In the genomic region with DNA sequence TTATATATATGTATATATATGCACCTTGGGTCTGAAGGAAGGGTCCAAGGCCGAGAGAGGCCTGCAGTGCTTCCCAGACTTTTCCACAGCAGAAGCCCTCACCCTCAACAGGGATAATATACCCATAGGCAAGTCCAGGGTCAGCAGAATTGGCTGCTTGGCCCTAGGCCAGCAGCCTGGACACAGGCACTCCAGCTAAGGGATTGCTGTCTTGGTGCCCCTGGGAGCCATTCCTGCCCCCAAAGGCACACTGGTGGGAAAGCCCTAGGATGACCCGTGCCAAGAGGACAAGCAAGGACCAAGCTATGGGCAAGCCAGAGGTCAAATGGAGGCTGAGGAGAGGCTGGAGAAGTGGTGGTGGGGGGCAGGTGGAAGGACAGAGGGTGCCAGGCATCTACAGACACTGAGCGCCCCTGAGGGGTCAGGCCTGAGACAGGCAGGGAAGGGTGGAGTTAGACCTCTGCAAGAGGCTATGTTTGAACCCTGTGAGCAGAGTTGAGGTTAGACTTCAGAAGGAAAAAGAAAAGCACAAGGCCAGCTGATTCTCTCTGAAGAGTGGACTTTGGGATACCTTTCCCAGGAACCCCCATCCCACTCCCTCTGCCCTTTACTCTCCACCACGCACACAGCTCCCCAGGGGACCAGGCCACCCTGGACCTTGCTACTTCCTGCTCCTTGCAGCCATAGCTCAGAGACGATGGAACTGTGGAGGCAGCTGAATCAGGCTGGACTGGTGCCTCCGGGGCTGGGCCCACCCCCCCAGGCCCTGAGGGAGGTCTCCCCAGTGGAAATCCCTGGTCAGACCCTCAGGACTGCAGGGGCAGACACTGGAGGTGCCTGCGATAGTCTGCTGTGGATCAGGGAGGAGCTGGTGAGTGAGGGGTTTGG, we compare ENCODE assay signal across 21 cellular contexts. TPM values are rescaled to one million over a fixed set of nuclear protein-coding genes. Genes with fewer than 3 reads are reported as not detected.
DNase-seq lines count a peak whose midpoint lies in the region; ATAC-seq and TF ChIP-seq lines count a peak whose summit lies in the region.
"Had no signal": no experiment of that assay in that cellular context is flagged by ENCODE, and none has a peak within 500 bp of the region (broad histone marks: within the 10 kb centered on the region; RNA-seq: fewer than 3 reads in every experiment).

A gene with protein sequence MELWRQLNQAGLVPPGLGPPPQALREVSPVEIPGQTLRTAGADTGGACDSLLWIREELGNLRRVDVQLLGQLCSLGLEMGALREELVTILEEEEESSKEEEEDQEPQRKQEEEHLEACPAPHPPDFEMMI (plus strand): TSS at position 684 of the 888 bp plus-strand sequence. CDS start 14 bp downstream, at position 698.

- H3K4me1 ChIP-seq in IMR-90 (ENCODE audit: control insufficient read depth, insufficient read depth, low read length), result no peaks in the 10 kb centered on the region; the same call in 1 of the 2 replicates
- peaks cover 27 to 29% of the 10 kb centered on the region in 2 donors for H3K4me1 ChIP-seq in duodenal mucosa (ENCODE audit: control insufficient read depth in 1 of 2, insufficient read depth in 2 of 2, low read length in 2 of 2)
- H3K4me1 ChIP-seq: HAP-1 had no signal

- CTCF ChIA-PET in IMR-90 (lab: Yijun Ruan, JAX), result no interaction called here

- H3K9me3 ChIP-seq in IMR-90 (ENCODE audit: control insufficient read depth, insufficient read depth, low read length) (no peaks in the 10 kb centered on the region), duodenal mucosa (ENCODE audit: control insufficient read depth in 1 of 2, low read length in 2 of 2) (no peaks in the 10 kb centered on the region)
- H3K9me3 ChIP-seq: esophagus squamous epithelium, HAP-1, vagina had no signal

- dilution Hi-C loops in IMR-90 (cut with HindIII; ENCODE audit: low sequenced_read_pairs, unreplicated experiment), result no loop called here

- no peak within 1 kb of the TSS for H4K5ac ChIP-seq in IMR-90 (ENCODE audit: low read depth, low read length)

- H3K14ac ChIP-seq in IMR-90 (replicated peaks; ENCODE audit: low read depth, low read length), result no peak within 1 kb of the TSS

- BruUV-seq in IMR-90 (replicated peaks; lab: Mats Ljungman, UMichigan), result no TSS peak

- no peak within 1 kb of the TSS for H3K4ac ChIP-seq in IMR-90 (ENCODE audit: low read depth, low read length)

- peaks cover 3% of the 10 kb centered on the region for H3K27me3 ChIP-seq in IMR-90 (ENCODE audit: control insufficient read depth, insufficient read depth, low read length)
- H3K27me3 ChIP-seq in duodenal mucosa (ENCODE audit: control insufficient read depth in 1 of 2, insufficient read depth in 2 of 2, low read length in 2 of 2), result peaks cover 0 to 4% of the 10 kb centered on the region in 2 donors
- H3K27me3 ChIP-seq: vagina had no signal

- H3K79me1 ChIP-seq in IMR-90 (ENCODE audit: low read depth in 1 of 2, low read length in 2 of 2), result peaks cover 8 to 13% of the 10 kb centered on the region in 2 experiments

- H2AK5ac ChIP-seq in IMR-90 (ENCODE audit: low read depth, low read length), result no peak within 1 kb of the TSS

- no peak for TF ChIP-seq POLR2A in IMR-90 (IDR thresholded peaks at IDR 0.05; ENCODE audit: low read depth, low read length)

- H3K27me3 Mint-ChIP-seq in activated T-cell treated with anti-CD3 and anti-CD28 coated beads, Interleukin-2, amount 50 U/mL, for 4 hours (ENCODE audit: low read depth), result peaks cover 10% of the 10 kb centered on the region

- no peak within 1 kb of the TSS for H3K4me3 Mint-ChIP-seq in activated T-cell treated with anti-CD3 and anti-CD28 coated beads, Interleukin-2, amount 50 U/mL, for 4 hours
- H3K4me3 Mint-ChIP-seq: T-cell had no signal

- no peak within 1 kb of the TSS for H3K56ac ChIP-seq in IMR-90 (ENCODE audit: extremely low read depth, insufficient read depth, low read length)

- H3K27ac ChIP-seq in IMR-90 (ENCODE audit: insufficient read depth, low read length), result no peak within 1 kb of the TSS
- H3K27ac ChIP-seq in duodenal mucosa (ENCODE audit: low read depth, low read length), result no peak within 1 kb of the TSS
- H3K27ac ChIP-seq: esophagus squamous epithelium, vagina had no signal

- ATAC-seq in activated T-cell treated with anti-CD3 and anti-CD28 coated beads, Interleukin-2, amount 50 U/mL, for 4 hours, result no peak
- ATAC-seq in IMR-90 (ENCODE audit: low read depth), result no peak
- no peak for ATAC-seq in sciatic nerve
- ATAC-seq: Right ventricle myocardium inferior, T-cell had no signal

- H4K91ac ChIP-seq in IMR-90 (ENCODE audit: insufficient read depth, low read depth, low read length), result no peak within 1 kb of the TSS

- no peak within 1 kb of the TSS for H4K8ac ChIP-seq in IMR-90 (ENCODE audit: low read depth in 2 of 2, low read length in 2 of 2)

- no peak within 1 kb of the TSS for H3K4me3 ChIP-seq in IMR-90 (ENCODE audit: insufficient read depth, low read depth, low read length)
- H3K4me3 ChIP-seq in duodenal mucosa (ENCODE audit: low read depth in 1 of 2, low read length in 2 of 2), result peak within 1 kb of the TSS; percentile 48 to 60
- H3K4me3 ChIP-seq: esophagus squamous epithelium, HAP-1, vagina had no signal

- H2BK120ac ChIP-seq in IMR-90 (ENCODE audit: low read depth, low read length), result no peak within 1 kb of the TSS

- H3K18ac ChIP-seq in IMR-90 (ENCODE audit: low read depth, low read length), result no peak within 1 kb of the TSS

- POLR2A ChIA-PET in IMR-90 (lab: Charles Lee; ENCODE audit: unreplicated experiment), result no interaction called here

- peak; percentile 11 to 15 for DNase-seq in activated T-cell treated with anti-CD3 and anti-CD28 coated beads, Interleukin-2, amount 50 U/mL, for 48 hours
- no peak for DNase-seq in activated T-cell treated with anti-CD3 and anti-CD28 coated beads, Interleukin-2, amount 50 U/mL, for 4 hours
- DNase-seq in IMR-90 (no peak), sciatic nerve (ENCODE audit: low spot score) (peak; percentile 45), NCI-H345 treated with DMSO at 0.1 percent for 48 hours (lab: John Stamatoyannopoulos, UW; ENCODE audit: unreplicated experiment) (no peak), NCI-H510A treated with DMSO at 0.1 percent for 48 hours (lab: John Stamatoyannopoulos, UW) (no peak), GDM1 (lab: John Stamatoyannopoulos, UW) (no peak)
- DNase-seq: activated CD4-positive, CD25-positive, alpha-beta regulatory T cell; esophagus squamous epithelium; islet precursor cell; NK-92 treated with Interleukin-12 subunit alpha and Interleukin-12 subunit beta, amount 100 ng/mL, for 24 hours; T-cell had no signal

- no peak for TF ChIP-seq CTCF in IMR-90 (conservative IDR thresholded peaks at IDR 0.05; ENCODE audit: low read depth, low read length)

- H2AFZ ChIP-seq in IMR-90 (replicated peaks; ENCODE audit: low read length, poor library complexity), result peak within 1 kb of the TSS; percentile 13

- in situ Hi-C loops in IMR-90 (cut with MboI; ENCODE audit: low sequenced_read_pairs), result loop anchor here (5.0 kb wide), 1 partner anchor 130 kb away; no protein-coding TSS in a partner anchor

- no peak within 1 kb of the TSS for H2AK9ac ChIP-seq in IMR-90 (replicated peaks; ENCODE audit: low read depth, low read length, poor library complexity)

- H3K23ac ChIP-seq in IMR-90 (ENCODE audit: low read depth, low read length), result no peak within 1 kb of the TSS

- H3K9me3 Mint-ChIP-seq in activated T-cell treated with anti-CD3 and anti-CD28 coated beads, Interleukin-2, amount 50 U/mL, for 4 hours, result no peaks in the 10 kb centered on the region
- H3K9me3 Mint-ChIP-seq: T-cell had no signal

- H2BK15ac ChIP-seq in IMR-90 (ENCODE audit: low read depth, low read length), result no peak within 1 kb of the TSS

- H3K9ac ChIP-seq in IMR-90 (ENCODE audit: low read depth, low read length), result no peak within 1 kb of the TSS
- peak within 1 kb of the TSS; percentile 52 to 57 for H3K9ac ChIP-seq in duodenal mucosa (ENCODE audit: low read depth in 1 of 2, low read length in 2 of 2)

- no peak for TF ChIP-seq RAD21 in IMR-90 (IDR thresholded peaks at IDR 0.05; ENCODE audit: low read length)

- no peaks in the 10 kb centered on the region; the same call in 1 of the 2 replicates for H3K9me1 ChIP-seq in IMR-90 (ENCODE audit: insufficient read depth, low read length)

- H3K4me2 ChIP-seq in IMR-90 (ENCODE audit: low read depth, low read length), result no peak within 1 kb of the TSS

- H3K36me3 ChIP-seq in IMR-90 (ENCODE audit: control insufficient read depth, insufficient read depth, low read length) (peaks cover 3% of the 10 kb centered on the region; the same call in 1 of the 2 replicates), duodenal mucosa (ENCODE audit: control insufficient read depth in 1 of 2, insufficient read depth in 2 of 2, low read length in 2 of 2) (peaks cover 0 to 6% of the 10 kb centered on the region in 2 donors)
- H3K36me3 ChIP-seq: HAP-1, vagina had no signal

- H3K4me1 Mint-ChIP-seq in activated T-cell treated with anti-CD3 and anti-CD28 coated beads, Interleukin-2, amount 50 U/mL, for 4 hours (ENCODE audit: low read depth), result peaks cover 11% of the 10 kb centered on the region

- WGBS in IMR-90 (ENCODE audit: extremely low coverage in 2 of 2, insufficient read length in 1 of 2), 2 experiments, result 46% methylated on average over 5 of the region's 7 CpGs; no CpG with 5 or more reads in 1 of the 2 experiments

- intact Hi-C loops in IMR-90 (cut with micrococcal nuclease), result no loop called here
- intact Hi-C loops in sciatic nerve (cut with DNase I), result no loop called here

- H3K36me3 Mint-ChIP-seq in activated T-cell treated with anti-CD3 and anti-CD28 coated beads, Interleukin-2, amount 50 U/mL, for 4 hours (ENCODE audit: insufficient read depth), result peaks cover 2% of the 10 kb centered on the region
- H3K36me3 Mint-ChIP-seq: T-cell had no signal

- no peak within 1 kb of the TSS for H2BK20ac ChIP-seq in IMR-90 (ENCODE audit: low read depth, low read length)

- H4K20me1 ChIP-seq in IMR-90 (ENCODE audit: insufficient read depth, low read length), result no peaks in the 10 kb centered on the region

- H2BK5ac ChIP-seq in IMR-90 (ENCODE audit: low read depth, low read length, poor library complexity, severe bottlenecking), result no peak within 1 kb of the TSS

TF ChIP-seq in IMR-90, 13 proteins besides CTCF, POLR2A, EP300 and RAD21 (continues in another document):
- TF ChIP-seq, protein P1, sequence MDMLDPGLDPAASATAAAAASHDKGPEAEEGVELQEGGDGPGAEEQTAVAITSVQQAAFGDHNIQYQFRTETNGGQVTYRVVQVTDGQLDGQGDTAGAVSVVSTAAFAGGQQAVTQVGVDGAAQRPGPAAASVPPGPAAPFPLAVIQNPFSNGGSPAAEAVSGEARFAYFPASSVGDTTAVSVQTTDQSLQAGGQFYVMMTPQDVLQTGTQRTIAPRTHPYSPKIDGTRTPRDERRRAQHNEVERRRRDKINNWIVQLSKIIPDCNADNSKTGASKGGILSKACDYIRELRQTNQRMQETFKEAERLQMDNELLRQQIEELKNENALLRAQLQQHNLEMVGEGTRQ (IDR thresholded peaks at IDR 0.05; ENCODE audit: low read depth, low read length), result no peak
- TF ChIP-seq CEBPB (IDR thresholded peaks at IDR 0.05; ENCODE audit: low read depth, low read length), result no peak
- TF ChIP-seq MXI1 (IDR thresholded peaks at IDR 0.05; ENCODE audit: borderline replicate concordance, low read depth, low read length), result no peak

RNA-seq across cellular contexts. Expression of the gene that starts here (rescaled TPM):
- total RNA-seq in activated T-cell treated with anti-CD3 and anti-CD28 coated beads, Interleukin-2, amount 50 U/mL, for 4 hours, result not detected
- not detected in 2 replicates for total RNA-seq in IMR-90 (2012; rRNA removed)
- polyA plus RNA-seq in IMR-90 (2012; rRNA removed), result not detected in 2 replicates
- polyA plus RNA-seq in IMR-90 (2012; cell fraction: cytosol; rRNA removed), result not detected in 2 replicates
- polyA plus RNA-seq in IMR-90 (2012; cell fraction: nucleus; rRNA removed; ENCODE audit: low replicate concordance), result not detected in 2 replicates
- total RNA-seq in sciatic nerve, result not detected
- total RNA-seq: bronchial epithelial cell, Daoy, esophagus squamous epithelium, renal cortical epithelial cell, Right ventricle myocardium inferior, vagina had no signal
- polyA plus RNA-seq: adipose tissue, neural cell had no signal

Comparison
In these comparisons a context has a peak if more than half of its experiments do, and no peak if none do; other contexts are left out.
1. DNase-seq: peak in activated T-cell treated with anti-CD3 and anti-CD28 coated beads, Interleukin-2, amount 50 U/mL, for 48 hours (2 of 2); none in activated T-cell treated with anti-CD3 and anti-CD28 coated beads, Interleukin-2, amount 50 U/mL, for 4 hours (single experiment), IMR-90 (single experiment), NCI-H345 treated with DMSO at 0.1 percent for 48 hours (single experiment), NCI-H510A treated with DMSO at 0.1 percent for 48 hours (single experiment) and GDM1 (single experiment).
2. Peak in DNase-seq in sciatic nerve; RNA of the gene not detected or under 1 TPM.